25 cellular contexts compared by ENCODE assay signal in genomic region chr7:36925207-36925606, GRCh38.
"Had no signal": no experiment of that assay in that cellular context is flagged by ENCODE, and none has a peak within 500 bp of the region (broad histone marks: within the 10 kb centered on the region; RNA-seq: fewer than 3 reads in every experiment).

No MANE protein-coding gene starts in this region.

- H3K4me3 ChIP-seq: breast epithelium, gastrocnemius medialis, hepatocyte, right lobe of liver, thyroid gland, upper lobe of left lung, vagina had no signal

- H3K4me1 ChIP-seq: breast epithelium, right lobe of liver, vagina had no signal

- H3K9me3 Mint-ChIP-seq: stimulated activated naive CD8-positive, alpha-beta T cell treated with anti-CD3 and anti-CD28 coated beads, Interleukin-15, Interleukin-2, amounts not matched to agents 100 ng/mL and 50 ng/mL, for 24 hours had no signal

- H3K36me3 Mint-ChIP-seq: mesothelial cell of epicardium had no signal

- H3K36me3 ChIP-seq: breast epithelium, gastrocnemius medialis, neutrophil, right lobe of liver, thyroid gland, upper lobe of left lung, vagina had no signal

- H3K27ac Mint-ChIP-seq: activated CD4-positive, alpha-beta memory T cell treated with anti-CD3 and anti-CD28 coated beads for 36 hours; activated T-cell treated with anti-CD3 and anti-CD28 coated beads, Interleukin-2, amount 50 U/mL, for 72 hours; mesothelial cell of epicardium; stimulated activated naive CD8-positive, alpha-beta T cell treated with anti-CD3 and anti-CD28 coated beads, Interleukin-15, Interleukin-2, amounts not matched to agents 100 ng/mL and 50 ng/mL, for 24 hours had no signal

- H3K27ac ChIP-seq: breast epithelium, gastrocnemius medialis, hepatocyte, right lobe of liver, upper lobe of left lung, vagina, VCaP had no signal

- DNase-seq: activated CD4-positive, alpha-beta memory T cell treated with anti-CD3 and anti-CD28 coated beads for 36 hours; activated CD4-positive, alpha-beta T cell treated with anti-CD3 and anti-CD28 coated beads for 48 hours; activated naive CD4-positive, alpha-beta T cell; activated T-cell treated with anti-CD3 and anti-CD28 coated beads, Interleukin-2, amount 50 U/mL, for 72 hours; amniotic stem cell; dermis blood vessel endothelial cell; effector CD8-positive, alpha-beta T cell; gastrocnemius medialis; left cardiac atrium; left ventricle myocardium superior; mammary epithelial cell; naive B cell; nephron progenitor cell; right lobe of liver; stimulated activated CD4-positive, alpha-beta T cell treated with anti-CD3 and anti-CD28 coated beads, Interleukin-4, amount 100 ng/mL, for 1 hour; T-helper 9 cell; thyroid gland; upper lobe of left lung had no signal

- H3K27me3 ChIP-seq: breast epithelium, gastrocnemius medialis, hepatocyte, neutrophil, right lobe of liver, thyroid gland, upper lobe of left lung, vagina had no signal

- H3K4me2 ChIP-seq: hepatocyte had no signal

- H3K27me3 Mint-ChIP-seq: activated CD4-positive, alpha-beta memory T cell treated with anti-CD3 and anti-CD28 coated beads for 36 hours; naive B cell; stimulated activated naive CD8-positive, alpha-beta T cell treated with anti-CD3 and anti-CD28 coated beads, Interleukin-15, Interleukin-2, amounts not matched to agents 100 ng/mL and 50 ng/mL, for 24 hours had no signal

- H3K9me3 ChIP-seq: breast epithelium, gastrocnemius medialis, neutrophil, right lobe of liver, thyroid gland, upper lobe of left lung, vagina had no signal

- H2AFZ ChIP-seq: hepatocyte had no signal

- H3K4me3 Mint-ChIP-seq: activated CD4-positive, alpha-beta memory T cell treated with anti-CD3 and anti-CD28 coated beads for 36 hours; activated T-cell treated with anti-CD3 and anti-CD28 coated beads, Interleukin-2, amount 50 U/mL, for 72 hours; mesothelial cell of epicardium; naive B cell; nephron progenitor cell; stimulated activated naive CD8-positive, alpha-beta T cell treated with anti-CD3 and anti-CD28 coated beads, Interleukin-15, Interleukin-2, amounts not matched to agents 100 ng/mL and 50 ng/mL, for 24 hours had no signal
